Comparison of ENCODE assay signal across 1 cellular context in genomic region chr7:45973725-45974532, GRCh38.
TF ChIP-seq lines count a peak whose summit lies in the region.

No MANE protein-coding gene starts in this region.

TF ChIP-seq in HepG2, 621 proteins besides CTCF, POLR2A, EP300 and RAD21 (continued from another document and continues in another):
- peak; percentile 72; the same call in 1 of the 2 replicates for TF ChIP-seq ZNF609 (CRISPR knock-in tag; IDR thresholded peaks at IDR 0.05; ENCODE audit: borderline replicate concordance)
- peak; percentile 73 for TF ChIP-seq ZBTB7B (CRISPR knock-in tag; IDR thresholded peaks at IDR 0.05)
- TF ChIP-seq ZFP1 (CRISPR knock-in tag; IDR thresholded peaks at IDR 0.05), result 0 out of 2 replicates have a peak, but pooled peaks have one; percentile 27
- TF ChIP-seq TCF12 (IDR thresholded peaks at IDR 0.05), result no peak
- TF ChIP-seq TCF12 (CRISPR knock-in tag; IDR thresholded peaks at IDR 0.05), result peak; percentile 63; the same call in 1 of the 2 replicates
- TF ChIP-seq ZNF292 (CRISPR knock-in tag; IDR thresholded peaks at IDR 0.05; ENCODE audit: borderline replicate concordance, low read depth), result peak; percentile 54; the same call in 1 of the 2 replicates
- 0 out of 2 replicates have a peak, but pooled peaks have one; percentile 60 for TF ChIP-seq CREB3 (CRISPR knock-in tag; IDR thresholded peaks at IDR 0.05)
- peak; percentile 7; the same call in 1 of the 2 replicates for TF ChIP-seq STAG1 (CRISPR knock-in tag; IDR thresholded peaks at IDR 0.05)
- TF ChIP-seq DBP (CRISPR knock-in tag; IDR thresholded peaks at IDR 0.05; ENCODE audit: not compliant biosample characterization), result no peak
- peak; percentile 76 for TF ChIP-seq HDAC1 (CRISPR knock-in tag; IDR thresholded peaks at IDR 0.05)
- no peak for TF ChIP-seq ZUFSP (CRISPR knock-in tag; IDR thresholded peaks at IDR 0.05; ENCODE audit: borderline replicate concordance)
- TF ChIP-seq ZNF331 (CRISPR knock-in tag; IDR thresholded peaks at IDR 0.05), result peak; percentile 62; the same call in 1 of the 2 replicates
- TF ChIP-seq ZGPAT (CRISPR knock-in tag; IDR thresholded peaks at IDR 0.05), result peak; percentile 90
- no peak for TF ChIP-seq ZNF615 (CRISPR knock-in tag; IDR thresholded peaks at IDR 0.05; ENCODE audit: borderline replicate concordance)
- TF ChIP-seq, protein P1, sequence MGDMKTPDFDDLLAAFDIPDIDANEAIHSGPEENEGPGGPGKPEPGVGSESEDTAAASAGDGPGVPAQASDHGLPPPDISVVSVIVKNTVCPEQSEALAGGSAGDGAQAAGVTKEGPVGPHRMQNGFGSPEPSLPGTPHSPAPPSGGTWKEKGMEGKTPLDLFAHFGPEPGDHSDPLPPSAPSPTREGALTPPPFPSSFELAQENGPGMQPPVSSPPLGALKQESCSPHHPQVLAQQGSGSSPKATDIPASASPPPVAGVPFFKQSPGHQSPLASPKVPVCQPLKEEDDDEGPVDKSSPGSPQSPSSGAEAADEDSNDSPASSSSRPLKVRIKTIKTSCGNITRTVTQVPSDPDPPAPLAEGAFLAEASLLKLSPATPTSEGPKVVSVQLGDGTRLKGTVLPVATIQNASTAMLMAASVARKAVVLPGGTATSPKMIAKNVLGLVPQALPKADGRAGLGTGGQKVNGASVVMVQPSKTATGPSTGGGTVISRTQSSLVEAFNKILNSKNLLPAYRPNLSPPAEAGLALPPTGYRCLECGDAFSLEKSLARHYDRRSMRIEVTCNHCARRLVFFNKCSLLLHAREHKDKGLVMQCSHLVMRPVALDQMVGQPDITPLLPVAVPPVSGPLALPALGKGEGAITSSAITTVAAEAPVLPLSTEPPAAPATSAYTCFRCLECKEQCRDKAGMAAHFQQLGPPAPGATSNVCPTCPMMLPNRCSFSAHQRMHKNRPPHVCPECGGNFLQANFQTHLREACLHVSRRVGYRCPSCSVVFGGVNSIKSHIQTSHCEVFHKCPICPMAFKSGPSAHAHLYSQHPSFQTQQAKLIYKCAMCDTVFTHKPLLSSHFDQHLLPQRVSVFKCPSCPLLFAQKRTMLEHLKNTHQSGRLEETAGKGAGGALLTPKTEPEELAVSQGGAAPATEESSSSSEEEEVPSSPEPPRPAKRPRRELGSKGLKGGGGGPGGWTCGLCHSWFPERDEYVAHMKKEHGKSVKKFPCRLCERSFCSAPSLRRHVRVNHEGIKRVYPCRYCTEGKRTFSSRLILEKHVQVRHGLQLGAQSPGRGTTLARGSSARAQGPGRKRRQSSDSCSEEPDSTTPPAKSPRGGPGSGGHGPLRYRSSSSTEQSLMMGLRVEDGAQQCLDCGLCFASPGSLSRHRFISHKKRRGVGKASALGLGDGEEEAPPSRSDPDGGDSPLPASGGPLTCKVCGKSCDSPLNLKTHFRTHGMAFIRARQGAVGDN (CRISPR knock-in tag; IDR thresholded peaks at IDR 0.05), result peak; percentile 77
- TF ChIP-seq RBFOX2 (IDR thresholded peaks at IDR 0.05; ENCODE audit: low read depth, low read length), result peak; percentile 2; the same call in 1 of the 2 replicates
- no peak for TF ChIP-seq ZC3H13 (CRISPR knock-in tag; IDR thresholded peaks at IDR 0.05)
- TF ChIP-seq NR2F6 (IDR thresholded peaks at IDR 0.05), result peak; percentile 82
- TF ChIP-seq NR2F6 (CRISPR knock-in tag; IDR thresholded peaks at IDR 0.05), result peak; percentile 85
- TF ChIP-seq, protein P2, sequence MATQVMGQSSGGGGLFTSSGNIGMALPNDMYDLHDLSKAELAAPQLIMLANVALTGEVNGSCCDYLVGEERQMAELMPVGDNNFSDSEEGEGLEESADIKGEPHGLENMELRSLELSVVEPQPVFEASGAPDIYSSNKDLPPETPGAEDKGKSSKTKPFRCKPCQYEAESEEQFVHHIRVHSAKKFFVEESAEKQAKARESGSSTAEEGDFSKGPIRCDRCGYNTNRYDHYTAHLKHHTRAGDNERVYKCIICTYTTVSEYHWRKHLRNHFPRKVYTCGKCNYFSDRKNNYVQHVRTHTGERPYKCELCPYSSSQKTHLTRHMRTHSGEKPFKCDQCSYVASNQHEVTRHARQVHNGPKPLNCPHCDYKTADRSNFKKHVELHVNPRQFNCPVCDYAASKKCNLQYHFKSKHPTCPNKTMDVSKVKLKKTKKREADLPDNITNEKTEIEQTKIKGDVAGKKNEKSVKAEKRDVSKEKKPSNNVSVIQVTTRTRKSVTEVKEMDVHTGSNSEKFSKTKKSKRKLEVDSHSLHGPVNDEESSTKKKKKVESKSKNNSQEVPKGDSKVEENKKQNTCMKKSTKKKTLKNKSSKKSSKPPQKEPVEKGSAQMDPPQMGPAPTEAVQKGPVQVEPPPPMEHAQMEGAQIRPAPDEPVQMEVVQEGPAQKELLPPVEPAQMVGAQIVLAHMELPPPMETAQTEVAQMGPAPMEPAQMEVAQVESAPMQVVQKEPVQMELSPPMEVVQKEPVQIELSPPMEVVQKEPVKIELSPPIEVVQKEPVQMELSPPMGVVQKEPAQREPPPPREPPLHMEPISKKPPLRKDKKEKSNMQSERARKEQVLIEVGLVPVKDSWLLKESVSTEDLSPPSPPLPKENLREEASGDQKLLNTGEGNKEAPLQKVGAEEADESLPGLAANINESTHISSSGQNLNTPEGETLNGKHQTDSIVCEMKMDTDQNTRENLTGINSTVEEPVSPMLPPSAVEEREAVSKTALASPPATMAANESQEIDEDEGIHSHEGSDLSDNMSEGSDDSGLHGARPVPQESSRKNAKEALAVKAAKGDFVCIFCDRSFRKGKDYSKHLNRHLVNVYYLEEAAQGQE (IDR thresholded peaks at IDR 0.05; ENCODE audit: borderline replicate concordance in 1 of 2, low read depth in 1 of 2, low read length in 2 of 2), result no peak
- no peak for TF ChIP-seq FOXP1 (IDR thresholded peaks at IDR 0.05)
- TF ChIP-seq FOXP1 (CRISPR knock-in tag; IDR thresholded peaks at IDR 0.05), result peak; percentile 93
- peak; percentile 81 for TF ChIP-seq ELF3 (CRISPR knock-in tag; IDR thresholded peaks at IDR 0.05)
- peak; percentile 91 for TF ChIP-seq FOXA3 (CRISPR knock-in tag; IDR thresholded peaks at IDR 0.05)
- TF ChIP-seq CREM (IDR thresholded peaks at IDR 0.05), result peak; percentile 82
- no peak for TF ChIP-seq CREM (CRISPR knock-in tag; IDR thresholded peaks at IDR 0.05)
- TF ChIP-seq ZNF263 (CRISPR knock-in tag; IDR thresholded peaks at IDR 0.05), result peak; percentile 36
- no peak for TF ChIP-seq SRSF4 (IDR thresholded peaks at IDR 0.05; ENCODE audit: low read depth, low read length, poor library complexity, severe bottlenecking)
- TF ChIP-seq ZNF775 (CRISPR knock-in tag; IDR thresholded peaks at IDR 0.05; ENCODE audit: borderline replicate concordance), result no peak
- TF ChIP-seq, protein P3, sequence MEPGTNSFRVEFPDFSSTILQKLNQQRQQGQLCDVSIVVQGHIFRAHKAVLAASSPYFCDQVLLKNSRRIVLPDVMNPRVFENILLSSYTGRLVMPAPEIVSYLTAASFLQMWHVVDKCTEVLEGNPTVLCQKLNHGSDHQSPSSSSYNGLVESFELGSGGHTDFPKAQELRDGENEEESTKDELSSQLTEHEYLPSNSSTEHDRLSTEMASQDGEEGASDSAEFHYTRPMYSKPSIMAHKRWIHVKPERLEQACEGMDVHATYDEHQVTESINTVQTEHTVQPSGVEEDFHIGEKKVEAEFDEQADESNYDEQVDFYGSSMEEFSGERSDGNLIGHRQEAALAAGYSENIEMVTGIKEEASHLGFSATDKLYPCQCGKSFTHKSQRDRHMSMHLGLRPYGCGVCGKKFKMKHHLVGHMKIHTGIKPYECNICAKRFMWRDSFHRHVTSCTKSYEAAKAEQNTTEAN (CRISPR knock-in tag; conservative IDR thresholded peaks at IDR 0.05), result peak; percentile 94
- 0 out of 2 replicates have a peak, but pooled peaks have one; percentile 38 for TF ChIP-seq SMAD3 (CRISPR knock-in tag; IDR thresholded peaks at IDR 0.05)
- peak; percentile 84 for TF ChIP-seq HOXA5 (CRISPR knock-in tag; IDR thresholded peaks at IDR 0.05)
